ENCODE assay signal across 8 cellular contexts in genomic region chr15:44545934-44546802, GRCh38. TPM values are rescaled to one million over a fixed set of nuclear protein-coding genes. Genes with fewer than 3 reads are reported as not detected.
DNase-seq lines count a peak whose midpoint lies in the region; ATAC-seq and TF ChIP-seq lines count a peak whose summit lies in the region.

No MANE protein-coding gene starts in this region.

- DNase-seq in activated CD8-positive, alpha-beta memory T cell treated with anti-CD3 and anti-CD28 coated beads, Interleukin-2, amount 10 ng/mL, durations not matched to agents 7 days and 5 days: peak; percentile 77
- no peak for DNase-seq in activated CD8-positive, alpha-beta memory T cell treated with anti-CD3 and anti-CD28 coated beads for 24 hours
- DNase-seq in T-helper 17 cell (no peak), fibroblast of lung (ENCODE audit: low read depth in 2 of 2) (peak; percentile 36 to 39), NCI-H2081 (lab: John Stamatoyannopoulos, UW) (no peak), NCI-H2029 (lab: John Stamatoyannopoulos, UW) (no peak)
- peak; percentile 67 for DNase-seq in stimulated activated CD4-positive, alpha-beta T cell treated with anti-CD3 and anti-CD28 coated beads, Interleukin-4, amount 100 ng/mL, for 24 hours

- peak overlapping the region; percentile 42 for H3K4me2 ChIP-seq in fibroblast of lung (ENCODE audit: extremely low read depth, insufficient read depth, low read length)

- H3K79me2 ChIP-seq in fibroblast of lung (ENCODE audit: control insufficient read depth, insufficient read depth, low read length): peaks cover 77% of the 10 kb centered on the region

- no peaks in the 10 kb centered on the region for H3K36me3 ChIP-seq in fibroblast of lung (ENCODE audit: control insufficient read depth, insufficient read depth, low read length)

- H2AFZ ChIP-seq in fibroblast of lung (ENCODE audit: low read length): no peak overlapping the region

- peaks cover 16% of the 10 kb centered on the region for H3K4me1 ChIP-seq in fibroblast of lung (ENCODE audit: control insufficient read depth, extremely low read depth, insufficient read depth, low read length)

- H3K9ac ChIP-seq in fibroblast of lung (ENCODE audit: insufficient read depth, low read length): no peak overlapping the region

- peaks cover 40% of the 10 kb centered on the region for H3K36me3 Mint-ChIP-seq in activated CD8-positive, alpha-beta memory T cell treated with anti-CD3 and anti-CD28 coated beads, Interleukin-2, amount 10 ng/mL, durations not matched to agents 7 days and 5 days
- peaks cover 3% of the 10 kb centered on the region for H3K36me3 Mint-ChIP-seq in T-helper 17 cell (ENCODE audit: low read depth)

- no peaks in the 10 kb centered on the region for H4K20me1 ChIP-seq in fibroblast of lung (ENCODE audit: control insufficient read depth, extremely low read depth, insufficient read depth, low read length)

- no peaks in the 10 kb centered on the region for H3K27me3 Mint-ChIP-seq in activated CD8-positive, alpha-beta memory T cell treated with anti-CD3 and anti-CD28 coated beads, Interleukin-2, amount 10 ng/mL, durations not matched to agents 7 days and 5 days
- no peaks in the 10 kb centered on the region for H3K27me3 Mint-ChIP-seq in T-helper 17 cell

- ATAC-seq in activated CD8-positive, alpha-beta memory T cell treated with anti-CD3 and anti-CD28 coated beads, Interleukin-2, amount 10 ng/mL, durations not matched to agents 7 days and 5 days: peak; percentile 92
- ATAC-seq in HG02884 (IDR thresholded peaks at IDR 0.05; ENCODE audit: unreplicated experiment) (peak; percentile 62), T-helper 17 cell (peak; percentile 70)

- TF ChIP-seq CTCF in fibroblast of lung (conservative IDR thresholded peaks at IDR 0.05 in 1 of 2, IDR thresholded peaks at IDR 0.05 in 1 of 2; ENCODE audit: low read depth in 1 of 2, low read length in 2 of 2): peak; percentile 41 to 52

- no peaks in the 10 kb centered on the region for H3K9me3 Mint-ChIP-seq in activated CD8-positive, alpha-beta memory T cell treated with anti-CD3 and anti-CD28 coated beads, Interleukin-2, amount 10 ng/mL, durations not matched to agents 7 days and 5 days (ENCODE audit: low read depth)

- H3K9me3 ChIP-seq in T-helper 17 cell (ENCODE audit: control insufficient read depth, low read length, poor library complexity, severe bottlenecking) (no peaks in the 10 kb centered on the region), fibroblast of lung (ENCODE audit: control insufficient read depth, insufficient read depth, low read depth, low read length) (no peaks in the 10 kb centered on the region)

- H3K27ac Mint-ChIP-seq in activated CD8-positive, alpha-beta memory T cell treated with anti-CD3 and anti-CD28 coated beads, Interleukin-2, amount 10 ng/mL, durations not matched to agents 7 days and 5 days: peak overlapping the region; percentile 97
- peak overlapping the region; percentile 76 for H3K27ac Mint-ChIP-seq in T-helper 17 cell

- CTCF ChIA-PET in activated CD8-positive, alpha-beta memory T cell treated with anti-CD3 and anti-CD28 coated beads, Interleukin-2, amount 10 ng/mL, durations not matched to agents 7 days and 5 days (lab: Charles Lee): interaction anchor here (0.6 to 2.7 kb wide), 19 partner anchors 8 to 572 kb away, joined by 3 to 23 read pairs (median 4); partner anchors contain the start of genes CTDSPL2, EIF3J, SPG11 and TRIM69

- peaks cover 42% of the 10 kb centered on the region for H3K4me1 Mint-ChIP-seq in activated CD8-positive, alpha-beta memory T cell treated with anti-CD3 and anti-CD28 coated beads, Interleukin-2, amount 10 ng/mL, durations not matched to agents 7 days and 5 days
- peaks cover 39% of the 10 kb centered on the region for H3K4me1 Mint-ChIP-seq in T-helper 17 cell

- H3K27me3 ChIP-seq in fibroblast of lung (ENCODE audit: control insufficient read depth, insufficient read depth, low read length): no peaks in the 10 kb centered on the region

- peak overlapping the region; percentile 11 for H3K27ac ChIP-seq in fibroblast of lung (ENCODE audit: insufficient read depth, low read length)

- peak overlapping the region; percentile 73 for H3K4me3 Mint-ChIP-seq in activated CD8-positive, alpha-beta memory T cell treated with anti-CD3 and anti-CD28 coated beads, Interleukin-2, amount 10 ng/mL, durations not matched to agents 7 days and 5 days
- H3K4me3 Mint-ChIP-seq in T-helper 17 cell: peak overlapping the region; percentile 41

- H3K4me3 ChIP-seq in fibroblast of lung (replicated peaks in 1 of 4; ENCODE audit: control extremely low read depth in 1 of 4, insufficient read depth in 1 of 4, low read depth in 3 of 4, low read length in 4 of 4): no peak overlapping the region

RNA-seq across cellular contexts. Expression of gene EIF3J, which starts 9.2 kb away (rescaled TPM):
- 100 to 1,000 TPM in 1 of 2 experiments, 10 to 100 TPM in 1; 75.8 to 124 TPM for total RNA-seq in activated CD8-positive, alpha-beta memory T cell treated with anti-CD3 and anti-CD28 coated beads, Interleukin-2, amount 10 ng/mL, durations not matched to agents 7 days and 5 days
- total RNA-seq in T-helper 17 cell: 10 to 100 TPM; 52.7 to 73.1 TPM
- total RNA-seq in fibroblast of lung: 33.9 and 34.8 TPM in 2 replicates
- 61.4 and 72.9 TPM in 2 replicates for polyA plus RNA-seq in fibroblast of lung
- polyA plus RNA-seq in fibroblast of lung (2012): 76.6 and 86.6 TPM in 2 replicates
- polyA minus RNA-seq in fibroblast of lung (ENCODE audit: low replicate concordance): 3.5 and 10.5 TPM in 2 replicates

Comparison
In these comparisons a context has a peak if more than half of its experiments do, and no peak if none do; other contexts are left out.
1. DNase-seq: peak in activated CD8-positive, alpha-beta memory T cell treated with anti-CD3 and anti-CD28 coated beads, Interleukin-2, amount 10 ng/mL, durations not matched to agents 7 days and 5 days (single experiment), fibroblast of lung (2 of 2) and stimulated activated CD4-positive, alpha-beta T cell treated with anti-CD3 and anti-CD28 coated beads, Interleukin-4, amount 100 ng/mL, for 24 hours (single experiment); none in activated CD8-positive, alpha-beta memory T cell treated with anti-CD3 and anti-CD28 coated beads for 24 hours (single experiment), T-helper 17 cell (0 of 3), NCI-H2081 (0 of 2) and NCI-H2029 (single experiment).
2. Peak in every context shown above with its lines, with median percentiles within 50 percentile points of each other: ATAC-seq.